ENCODE assay signal across 3 cellular contexts in the genomic region with DNA sequence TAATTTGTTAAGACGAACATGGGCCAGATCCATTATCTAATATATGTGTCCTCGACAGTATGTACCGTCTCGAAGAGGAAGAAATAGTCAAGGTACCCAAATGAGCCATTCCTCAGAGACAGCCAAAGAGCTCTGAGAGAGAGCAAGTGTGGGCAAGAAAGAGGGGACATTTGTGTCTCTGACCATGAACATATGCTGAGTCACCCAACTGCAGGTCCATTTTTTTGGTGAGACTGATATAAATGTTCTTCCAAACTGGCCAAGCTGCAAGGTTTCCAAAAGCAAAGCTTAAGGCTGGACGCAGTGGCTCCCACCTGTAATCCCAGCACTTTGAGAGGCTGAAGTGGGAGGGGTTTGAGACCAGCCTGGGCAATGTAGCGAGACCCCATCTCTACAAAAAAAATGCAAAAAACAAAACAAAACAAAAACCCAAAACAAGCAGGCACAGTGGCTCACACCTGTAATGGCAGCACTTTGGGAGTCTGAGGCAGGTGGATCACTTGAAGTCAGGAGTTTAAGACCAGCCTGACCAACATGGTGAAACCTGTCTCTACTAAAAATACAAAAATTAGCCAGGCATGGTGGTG.
TF ChIP-seq lines count a peak whose summit lies in the region.

No MANE protein-coding gene starts in this region.

TF ChIP-seq in HepG2, 621 proteins besides CTCF, POLR2A, EP300 and RAD21:
- peak; percentile 67; the same call in 1 of the 2 replicates for TF ChIP-seq NFE2L2 (IDR thresholded peaks at IDR 0.05; ENCODE audit: low read length)
- TF ChIP-seq ZSCAN31 (CRISPR knock-in tag; IDR thresholded peaks at IDR 0.05; ENCODE audit: low read depth): no peak
- TF ChIP-seq, protein P1, sequence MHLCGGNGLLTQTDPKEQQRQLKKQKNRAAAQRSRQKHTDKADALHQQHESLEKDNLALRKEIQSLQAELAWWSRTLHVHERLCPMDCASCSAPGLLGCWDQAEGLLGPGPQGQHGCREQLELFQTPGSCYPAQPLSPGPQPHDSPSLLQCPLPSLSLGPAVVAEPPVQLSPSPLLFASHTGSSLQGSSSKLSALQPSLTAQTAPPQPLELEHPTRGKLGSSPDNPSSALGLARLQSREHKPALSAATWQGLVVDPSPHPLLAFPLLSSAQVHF (CRISPR knock-in tag; IDR thresholded peaks at IDR 0.05): no peak
- no peak for TF ChIP-seq SRSF1 (optimal IDR thresholded peaks at IDR 0.05; ENCODE audit: low read depth, low read length)

TF ChIP-seq in IMR-90, 13 proteins besides CTCF, POLR2A, EP300 and RAD21:
- TF ChIP-seq MAFK (IDR thresholded peaks at IDR 0.05; ENCODE audit: low read depth, low read length): no peak
- no peak for TF ChIP-seq CEBPB (IDR thresholded peaks at IDR 0.05; ENCODE audit: low read depth, low read length)
- 0 out of 2 replicates have a peak, but pooled peaks have one; percentile 27 for TF ChIP-seq NFE2L2 (IDR thresholded peaks at IDR 0.05; ENCODE audit: low read depth, low read length)
- TF ChIP-seq SMC3 (IDR thresholded peaks at IDR 0.05; ENCODE audit: low read depth, low read length): no peak
- no peak for TF ChIP-seq MAZ (IDR thresholded peaks at IDR 0.05; ENCODE audit: borderline replicate concordance, low read depth, low read length)

TF ChIP-seq in K562, 482 proteins besides CTCF, POLR2A, EP300 and RAD21:
- TF ChIP-seq NFE2L1 (tag; IDR thresholded peaks at IDR 0.05; ENCODE audit: borderline replicate concordance, low read depth) (peak; percentile 61), ZNF121 (CRISPR knock-in tag; conservative IDR thresholded peaks at IDR 0.05) (peak; percentile 85), ZNF316 (IDR thresholded peaks at IDR 0.05) (peak; percentile 57), MAFG (tag; conservative IDR thresholded peaks at IDR 0.05) (peak; percentile 78), SLC30A9 (CRISPR knock-in tag; IDR thresholded peaks at IDR 0.05) (no peak), NFE2 (IDR thresholded peaks at IDR 0.05; ENCODE audit: low read depth) (peak; percentile 49), MAFF (IDR thresholded peaks at IDR 0.05; ENCODE audit: low read length) (peak; percentile 14), L3MBTL2 (IDR thresholded peaks at IDR 0.05) (no peak), C11orf30 (IDR thresholded peaks at IDR 0.05; ENCODE audit: low read depth) (peak; percentile 30; the same call in 1 of the 2 replicates), BCOR (IDR thresholded peaks at IDR 0.05) (0 out of 2 replicates have a peak, but pooled peaks have one; percentile 12)
